23 cellular contexts compared by ENCODE assay signal in genomic region chr14:64422753-64423152, GRCh38. TPM values are rescaled to one million over a fixed set of nuclear protein-coding genes. Genes with fewer than 3 reads are reported as not detected.
DNase-seq lines count a peak whose midpoint lies in the region; ATAC-seq and TF ChIP-seq lines count a peak whose summit lies in the region.
"Had no signal": no experiment of that assay in that cellular context is flagged by ENCODE, and none has a peak within 500 bp of the region (broad histone marks: within the 10 kb centered on the region; RNA-seq: fewer than 3 reads in every experiment).

No MANE protein-coding gene starts in this region.

- no peak overlapping the region for H4K12ac ChIP-seq in trophoblast cell (ENCODE audit: low read depth, low read length)

- CTCF ChIA-PET in activated CD4-positive, alpha-beta T cell treated with anti-CD3 and anti-CD28 coated beads for 36 hours (lab: Charles Lee), result interaction anchor here (2.3 to 2.8 kb wide), 2 partner anchors 9 to 56 kb away, joined by 7 to 9 read pairs; no protein-coding TSS in a partner anchor
- CTCF ChIA-PET in WTC11 (lab: Charles Lee), result interaction anchor here (0.5 to 2.3 kb wide), 2 partner anchors 7 to 66 kb away, joined by 3 to 17 read pairs; no protein-coding TSS in a partner anchor

- no peak overlapping the region for H2BK120ac ChIP-seq in trophoblast cell (ENCODE audit: insufficient read depth, low read length, poor library complexity)

- intact Hi-C loops in activated CD4-positive, alpha-beta T cell treated with anti-CD3 and anti-CD28 coated beads for 36 hours (cut with DNase I, micrococcal nuclease), result no loop called here
- intact Hi-C loops in lower lobe of right lung (cut with DNase I), result no loop called here

- H3K4me1 ChIP-seq in trophoblast cell (ENCODE audit: control insufficient read depth in 1 of 2, insufficient read depth in 2 of 2, low read length in 2 of 2), result peaks cover 2 to 3% of the 10 kb centered on the region in 2 experiments
- H3K4me1 ChIP-seq in BE2C, result no peaks in the 10 kb centered on the region
- H3K4me1 ChIP-seq in lower lobe of right lung, result no peaks in the 10 kb centered on the region
- H3K4me1 ChIP-seq: stomach, transverse colon had no signal

- H3K4me3 Mint-ChIP-seq in activated CD4-positive, alpha-beta T cell treated with anti-CD3 and anti-CD28 coated beads for 36 hours, result no peak overlapping the region
- no peak overlapping the region for H3K4me3 Mint-ChIP-seq in WTC11
- H3K4me3 Mint-ChIP-seq: dendritic cell treated with granulocyte-macrophage colony-stimulating factor and Interleukin-4, amounts not matched to agents 40 ng/mL and 50 ng/mL, for 4 days; naive B cell had no signal

- no peak overlapping the region for H3K4me2 ChIP-seq in trophoblast cell (ENCODE audit: low read length)

- no peaks in the 10 kb centered on the region for H3K79me2 ChIP-seq in trophoblast cell (ENCODE audit: control insufficient read depth, insufficient read depth, low read length, poor library complexity)

- no peaks in the 10 kb centered on the region for H3K79me1 ChIP-seq in trophoblast cell (ENCODE audit: low read length)

- no peak overlapping the region for H2BK12ac ChIP-seq in trophoblast cell (ENCODE audit: low read length)

- no CpG with 5 or more reads among the region's 7 CpGs for WGBS in trophoblast cell (ENCODE audit: extremely low coverage, insufficient coverage, insufficient read length)

- H3K18ac ChIP-seq in trophoblast cell (ENCODE audit: low read length), result no peak overlapping the region

- no peak for TF ChIP-seq CTCF in WTC11 (IDR thresholded peaks at IDR 0.05)
- TF ChIP-seq CTCF in BE2C (IDR thresholded peaks at IDR 0.05; ENCODE audit: low read depth, low read length), result no peak
- no peak for TF ChIP-seq CTCF in lower lobe of right lung (IDR thresholded peaks at IDR 0.05)

- H4K8ac ChIP-seq in trophoblast cell (ENCODE audit: low read depth, low read length), result no peak overlapping the region

- H3K4me1 Mint-ChIP-seq in activated CD4-positive, alpha-beta T cell treated with anti-CD3 and anti-CD28 coated beads for 36 hours, result peaks cover 12% of the 10 kb centered on the region
- no peaks in the 10 kb centered on the region for H3K4me1 Mint-ChIP-seq in WTC11
- H3K4me1 Mint-ChIP-seq: naive B cell had no signal

- POLR2A ChIA-PET in activated CD4-positive, alpha-beta T cell treated with anti-CD3 and anti-CD28 coated beads for 36 hours (lab: Charles Lee), result no interaction called here
- POLR2A ChIA-PET in WTC11 (lab: Charles Lee), result no interaction called here

- H3K9ac ChIP-seq in trophoblast cell (ENCODE audit: low read length), result no peak overlapping the region

- no peak overlapping the region for H2AFZ ChIP-seq in trophoblast cell (ENCODE audit: insufficient read depth, low read length, poor library complexity)

- H3K36me3 ChIP-seq in trophoblast cell (ENCODE audit: control insufficient read depth in 1 of 2, insufficient read depth in 2 of 2, low read length in 2 of 2), result peaks cover 19 to 26% of the 10 kb centered on the region in 2 experiments
- H3K36me3 ChIP-seq in BE2C, result peaks cover 92% of the 10 kb centered on the region
- peaks cover 80% of the 10 kb centered on the region for H3K36me3 ChIP-seq in lower lobe of right lung

- DNase-seq in activated CD4-positive, alpha-beta T cell treated with anti-CD3 and anti-CD28 coated beads for 36 hours, result peak; percentile 16
- no peak for DNase-seq in activated CD4-positive, alpha-beta T cell treated with anti-CD3 and anti-CD28 coated beads, Interleukin-2, amount 50 U/mL, for 4 hours
- no peak for DNase-seq in WTC11 (ENCODE audit: low spot score)
- no peak for DNase-seq in trophoblast cell
- DNase-seq in GOT3 (lab: John Stamatoyannopoulos, UW), result no peak
- no peak for DNase-seq in BE2C
- DNase-seq in lower lobe of right lung, result no peak
- DNase-seq: 8988T, activated gamma-delta T cell, AML-193, amniotic stem cell, DMS53, GDM1, KBM-7, naive B cell, NCI-H146, NCI-H524, stomach, transverse colon had no signal

- H4K91ac ChIP-seq in trophoblast cell (ENCODE audit: low read depth, low read length), result no peak overlapping the region

- ATAC-seq in activated CD4-positive, alpha-beta T cell treated with anti-CD3 and anti-CD28 coated beads for 36 hours, result peak; percentile 82
- ATAC-seq in HG02678 (IDR thresholded peaks at IDR 0.05; ENCODE audit: unreplicated experiment) (peak; percentile 53), WTC11 (no peak), lower lobe of right lung (no peak)

- H3K23ac ChIP-seq in trophoblast cell (ENCODE audit: low read length), result peak overlapping the region; percentile 17

- H3K4ac ChIP-seq in trophoblast cell (ENCODE audit: low read depth, low read length), result no peak overlapping the region

- H3K27me3 ChIP-seq in trophoblast cell (ENCODE audit: insufficient read depth, low read length) (no peaks in the 10 kb centered on the region), BE2C (no peaks in the 10 kb centered on the region), lower lobe of right lung (ENCODE audit: low read depth) (no peaks in the 10 kb centered on the region)
- H3K27me3 ChIP-seq: stomach, transverse colon had no signal

- H2AK5ac ChIP-seq in trophoblast cell (ENCODE audit: low read length), result no peak overlapping the region

- H3K9me3 ChIP-seq in trophoblast cell (ENCODE audit: insufficient read depth, low read depth, low read length) (no peaks in the 10 kb centered on the region), BE2C (no peaks in the 10 kb centered on the region), lower lobe of right lung (no peaks in the 10 kb centered on the region)
- H3K9me3 ChIP-seq: stomach, transverse colon had no signal

- H3K27ac Mint-ChIP-seq in activated CD4-positive, alpha-beta T cell treated with anti-CD3 and anti-CD28 coated beads for 36 hours, result peak overlapping the region; percentile 9
- H3K27ac Mint-ChIP-seq in WTC11, result peak overlapping the region; percentile 10; the same call in 1 of the 2 replicates
- H3K27ac Mint-ChIP-seq: dendritic cell treated with granulocyte-macrophage colony-stimulating factor and Interleukin-4, amounts not matched to agents 40 ng/mL and 50 ng/mL, for 4 days; naive B cell had no signal

- H3K4me3 ChIP-seq in trophoblast cell (ENCODE audit: low read depth, low read length), result no peak overlapping the region
- no peak overlapping the region for H3K4me3 ChIP-seq in BE2C (ENCODE audit: low read depth, low read length)
- H3K4me3 ChIP-seq in lower lobe of right lung, result no peak overlapping the region
- H3K4me3 ChIP-seq: skin epidermis, stomach, transverse colon had no signal

- H3K27ac ChIP-seq in trophoblast cell (ENCODE audit: low read depth, low read length) (no peak overlapping the region), lower lobe of right lung (no peak overlapping the region)
- H3K27ac ChIP-seq: skin epidermis, stomach, transverse colon, VCaP had no signal

- no peaks in the 10 kb centered on the region for H3K27me3 Mint-ChIP-seq in activated CD4-positive, alpha-beta T cell treated with anti-CD3 and anti-CD28 coated beads for 36 hours
- H3K27me3 Mint-ChIP-seq in WTC11 (ENCODE audit: low read depth), result no peaks in the 10 kb centered on the region
- H3K27me3 Mint-ChIP-seq: dendritic cell treated with granulocyte-macrophage colony-stimulating factor and Interleukin-4, amounts not matched to agents 40 ng/mL and 50 ng/mL, for 4 days; naive B cell had no signal

- H3K14ac ChIP-seq in trophoblast cell (ENCODE audit: low read length), result no peak overlapping the region

- no peaks in the 10 kb centered on the region for H3K9me3 Mint-ChIP-seq in activated CD4-positive, alpha-beta T cell treated with anti-CD3 and anti-CD28 coated beads for 36 hours (ENCODE audit: low read depth)
- no peaks in the 10 kb centered on the region for H3K9me3 Mint-ChIP-seq in WTC11
- H3K9me3 Mint-ChIP-seq: dendritic cell treated with granulocyte-macrophage colony-stimulating factor and Interleukin-4, amounts not matched to agents 40 ng/mL and 50 ng/mL, for 4 days; naive B cell had no signal

- peaks cover 72% of the 10 kb centered on the region for H3K36me3 Mint-ChIP-seq in activated CD4-positive, alpha-beta T cell treated with anti-CD3 and anti-CD28 coated beads for 36 hours (ENCODE audit: low read depth)
- H3K36me3 Mint-ChIP-seq in WTC11, result peaks cover 86% of the 10 kb centered on the region

- no peak overlapping the region for H2BK5ac ChIP-seq in trophoblast cell (ENCODE audit: low read depth, low read length, poor library complexity)

TF ChIP-seq in WTC11, 78 proteins besides CTCF, POLR2A, EP300 and RAD21 (continues in another document):
- TF ChIP-seq ZSCAN18 (CRISPR knock-in tag; IDR thresholded peaks at IDR 0.05) (no peak), GRHL2 (CRISPR knock-in tag; IDR thresholded peaks at IDR 0.05; ENCODE audit: insufficient replicate concordance, severe bottlenecking) (no peak), E2F4 (CRISPR knock-in tag; IDR thresholded peaks at IDR 0.05; ENCODE audit: borderline replicate concordance, low read depth) (no peak), MXD4 (CRISPR knock-in tag; IDR thresholded peaks at IDR 0.05; ENCODE audit: borderline replicate concordance) (no peak)

RNA-seq across cellular contexts. Expression of gene MTHFD1, which starts 34.6 kb away (rescaled TPM):
- 100 to 1,000 TPM; 213 to 222 TPM for total RNA-seq in activated CD4-positive, alpha-beta T cell treated with anti-CD3 and anti-CD28 coated beads for 36 hours
- total RNA-seq in WTC11 (2021), result 224 to 229 TPM (median 226 TPM) in 3 replicates
- polyA plus RNA-seq in trophoblast cell (2013), result 42.5 and 42.8 TPM in 2 replicates
- polyA plus RNA-seq in BE2C (2012; ENCODE audit: insufficient read depth, insufficient read length, low read depth), result 58.4 TPM
- 46.3 TPM for total RNA-seq in lower lobe of right lung

RNA-seq across cellular contexts. Expression of gene AKAP5, which starts 42.5 kb away (rescaled TPM):
- total RNA-seq in activated CD4-positive, alpha-beta T cell treated with anti-CD3 and anti-CD28 coated beads for 36 hours, result under 1 TPM; 0.39 to 0.43 TPM
- 2.8 to 3.0 TPM (median 3.0 TPM) in 3 replicates for total RNA-seq in WTC11 (2021)
- 3.9 TPM in 2 replicates for polyA plus RNA-seq in trophoblast cell (2013)
- 2.6 TPM for polyA plus RNA-seq in BE2C (2012; ENCODE audit: insufficient read depth, insufficient read length, low read depth)
- 4.8 TPM for total RNA-seq in lower lobe of right lung

Comparison
In these comparisons a context has a peak if more than half of its experiments do, and no peak if none do; other contexts are left out.
1. ATAC-seq: peak in activated CD4-positive, alpha-beta T cell treated with anti-CD3 and anti-CD28 coated beads for 36 hours (single experiment) and HG02678 (single experiment); none in WTC11 (single experiment) and lower lobe of right lung (0 of 2).